8 cellular contexts compared by ENCODE assay signal in genomic region chr14:44961730-44962572, GRCh38. TPM values are rescaled to one million over a fixed set of nuclear protein-coding genes. Genes with fewer than 3 reads are reported as not detected.
DNase-seq lines count a peak whose midpoint lies in the region; ATAC-seq and TF ChIP-seq lines count a peak whose summit lies in the region.

Gene KLHL28, minus strand, starts transcription at chr14:44961947. Its CDS starts 16,019 bp downstream, at chr14:44945928.
Gene TOGARAM1, plus strand, starts transcription at chr14:44962190. Its CDS starts 232 bp downstream, at chr14:44962422.

- TF ChIP-seq CTCF in choroid plexus epithelial cell (conservative IDR thresholded peaks at IDR 0.05; ENCODE audit: low read depth, low read length): no peak

- DNase-seq in Ammon's horn (ENCODE audit: low spot score) (peak; percentile 100), NCI-H460 (ENCODE audit: extremely low read depth, low read depth) (peak; percentile 100), choroid plexus epithelial cell (ENCODE audit: low read depth) (peak; percentile 100), kidney glomerular epithelial cell (lab: John Stamatoyannopoulos, UW) (peak; percentile 100)
- DNase-seq in activated CD4-positive, alpha-beta T cell treated with anti-CD3 and anti-CD28 coated beads for 1 hour: peak; percentile 94
- DNase-seq in stimulated activated CD4-positive, alpha-beta T cell treated with anti-CD3 and anti-CD28 coated beads, Interleukin-1b, Interleukin-23, amount 100 ng/mL, for 1 hour (ENCODE audit: low read depth in 2 of 2): peak; percentile 77 to 86

- ATAC-seq in HG03432 (IDR thresholded peaks at IDR 0.05; ENCODE audit: unreplicated experiment): peak; percentile 93

- peak; percentile 94 for TF ChIP-seq POLR2A in GM19193 (IDR thresholded peaks at IDR 0.05; ENCODE audit: extremely low read depth, insufficient read depth, insufficient read length)

- peak within 1 kb of the TSS; percentile 97 for H3K4me3 ChIP-seq in choroid plexus epithelial cell (ENCODE audit: low read depth, low read length)

RNA-seq across cellular contexts. Expression of gene KLHL28, which starts in this region (rescaled TPM):
- total RNA-seq in NCI-H460 (2014; rRNA removed; shearing (Covaris generic)): 10.4 and 12.2 TPM in 2 replicates
- 3.4 and 4.3 TPM in 2 replicates for polyA plus RNA-seq in NCI-H460 (2014; cell fraction: nucleus; rRNA removed)

RNA-seq across cellular contexts. Expression of gene TOGARAM1, which starts in this region (rescaled TPM):
- total RNA-seq in NCI-H460 (2014; rRNA removed; shearing (Covaris generic)): 11.9 and 13.2 TPM in 2 replicates
- polyA plus RNA-seq in NCI-H460 (2014; cell fraction: nucleus; rRNA removed): 10.4 and 22.8 TPM in 2 replicates

Comparison
In these comparisons a context has a peak if more than half of its experiments do, and no peak if none do; other contexts are left out.
1. Peak in every context shown above with its lines: DNase-seq, ATAC-seq and H3K4me3 ChIP-seq.